16 cellular contexts compared by ENCODE assay signal in the genomic region with DNA sequence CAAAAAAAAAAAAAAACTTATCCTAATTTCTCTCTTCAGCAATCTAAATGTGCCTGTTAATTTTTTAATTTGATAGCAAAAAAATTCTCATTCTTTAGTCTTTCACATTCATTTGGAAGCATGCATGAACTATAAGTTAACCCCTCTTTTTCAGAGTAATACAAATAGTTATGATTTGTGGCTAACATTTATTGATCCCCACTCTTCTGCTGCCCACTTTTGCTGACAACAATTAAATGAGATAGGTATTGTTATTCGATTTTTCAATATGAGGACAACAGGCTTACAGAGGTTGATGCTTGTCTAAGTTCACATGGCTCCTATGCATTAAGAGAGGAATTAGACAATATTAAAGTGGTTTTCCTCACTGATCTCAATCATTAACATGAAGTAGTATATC. TPM values are rescaled to one million over a fixed set of nuclear protein-coding genes. Genes with fewer than 3 reads are reported as not detected.
A peak's percentile ranks its signal among the peaks of the same experiment; 100 is the strongest.
DNase-seq lines count a peak whose midpoint lies in the region; ATAC-seq and TF ChIP-seq lines count a peak whose summit lies in the region.
"Had no signal": no experiment of that assay in that cellular context is flagged by ENCODE, and none has a peak within 500 bp of the region (broad histone marks: within the 10 kb centered on the region; RNA-seq: fewer than 3 reads in every experiment).

No MANE protein-coding gene starts in this region.

- peak overlapping the region; percentile 89; the same call in 1 of the 2 replicates for H3K4me3 ChIP-seq in PC-9
- H3K4me3 ChIP-seq in coronary artery: no peak overlapping the region
- H3K4me3 ChIP-seq in esophagus squamous epithelium: no peak overlapping the region
- H3K4me3 ChIP-seq in testis: no peak overlapping the region

- H3K4me1 ChIP-seq in PC-9 (replicated peaks; ENCODE audit: insufficient read depth): peaks cover 17% of the 10 kb centered on the region
- peaks cover 0 to 13% (median under 1%) of the 10 kb centered on the region in 3 donors for H3K4me1 ChIP-seq in esophagus squamous epithelium
- peaks cover under 1% of the 10 kb centered on the region for H3K4me1 ChIP-seq in testis
- H3K4me1 ChIP-seq: colonic mucosa had no signal

- peaks cover 10% of the 10 kb centered on the region; the same call in 1 of the 2 replicates for H3F3A ChIP-seq in PC-9 (ENCODE audit: insufficient read depth, low read depth)

- no peaks in the 10 kb centered on the region for H3K27me3 Mint-ChIP-seq in activated naive CD4-positive, alpha-beta T cell treated with anti-CD3 and anti-CD28 coated beads, Interleukin-2, amount 10 ng/mL, durations not matched to agents 7 days and 5 days
- no peaks in the 10 kb centered on the region for H3K27me3 Mint-ChIP-seq in central memory CD8-positive, alpha-beta T cell
- no peaks in the 10 kb centered on the region for H3K27me3 Mint-ChIP-seq in stimulated activated naive CD8-positive, alpha-beta T cell treated with anti-CD3 and anti-CD28 coated beads, Interleukin-15, amount 100 ng/mL, for 72 hours

- peaks cover 4% of the 10 kb centered on the region; the same call in 1 of the 2 replicates for H3K9me3 ChIP-seq in PC-9 (ENCODE audit: insufficient read depth, low read depth)
- no peaks in the 10 kb centered on the region for H3K9me3 ChIP-seq in esophagus squamous epithelium
- H3K9me3 ChIP-seq in testis: no peaks in the 10 kb centered on the region
- H3K9me3 ChIP-seq: colonic mucosa, Peyer's patch, upper lobe of left lung had no signal

- peaks cover 14% of the 10 kb centered on the region for H3K79me2 ChIP-seq in PC-9 (ENCODE audit: low read depth)

- DNase-seq in activated naive CD4-positive, alpha-beta T cell treated with anti-CD3 and anti-CD28 coated beads, Interleukin-2, amount 10 ng/mL, durations not matched to agents 7 days and 5 days: no peak
- no peak for DNase-seq in activated naive CD4-positive, alpha-beta T cell treated with Interleukin-2 at 50 U/mL for 16 hours
- DNase-seq in PC-9: no peak
- DNase-seq in central memory CD8-positive, alpha-beta T cell (ENCODE audit: low spot score in 2 of 2): no peak
- no peak for DNase-seq in stimulated activated naive CD8-positive, alpha-beta T cell treated with anti-CD3 and anti-CD28 coated beads, Interleukin-15, amount 100 ng/mL, for 72 hours
- no peak for DNase-seq in coronary artery (ENCODE audit: low spot score)
- DNase-seq in esophagus squamous epithelium (lab: John Stamatoyannopoulos, UW): no peak
- DNase-seq in testis: no peak
- DNase-seq: activated CD4-positive, alpha-beta T cell treated with anti-CD3 and anti-CD28 coated beads, Interleukin-2, amount 50 U/mL, for 4 hours; amniotic stem cell; colonic mucosa; NCI-H1436; NCI-H510A; Peyer's patch; stimulated activated CD4-positive, alpha-beta T cell treated with anti-CD3 and anti-CD28 coated beads, Interleukin-15, amount 100 ng/mL, for 24 hours; upper lobe of left lung had no signal

- TF ChIP-seq POLR2A in esophagus squamous epithelium (IDR thresholded peaks at IDR 0.05) (no peak), testis (IDR thresholded peaks at IDR 0.05) (no peak)

- POLR2A ChIA-PET in PC-9 (lab: Charles Lee; ENCODE audit: unreplicated experiment): no interaction called here

- no TSS peak for BruUV-seq in PC-9 (replicated peaks; lab: Mats Ljungman, UMichigan)

- H3K4me1 Mint-ChIP-seq in activated naive CD4-positive, alpha-beta T cell treated with anti-CD3 and anti-CD28 coated beads, Interleukin-2, amount 10 ng/mL, durations not matched to agents 7 days and 5 days: peaks cover 35% of the 10 kb centered on the region
- H3K4me1 Mint-ChIP-seq in central memory CD8-positive, alpha-beta T cell: peaks cover 16% of the 10 kb centered on the region
- H3K4me1 Mint-ChIP-seq in stimulated activated naive CD8-positive, alpha-beta T cell treated with anti-CD3 and anti-CD28 coated beads, Interleukin-15, amount 100 ng/mL, for 72 hours: peaks cover 11% of the 10 kb centered on the region

- H3K36me3 Mint-ChIP-seq in activated naive CD4-positive, alpha-beta T cell treated with anti-CD3 and anti-CD28 coated beads, Interleukin-2, amount 10 ng/mL, durations not matched to agents 7 days and 5 days: peaks cover 17% of the 10 kb centered on the region
- H3K36me3 Mint-ChIP-seq in central memory CD8-positive, alpha-beta T cell (ENCODE audit: insufficient read depth): peaks cover 20% of the 10 kb centered on the region

- 0 out of 2 replicates have a peak overlapping the region, but pooled peaks have one; percentile 25 for H2AFZ ChIP-seq in PC-9

- no peak for ATAC-seq in central memory CD8-positive, alpha-beta T cell (replicated peaks; ENCODE audit: extremely low read depth, poor library complexity, severe bottlenecking)
- ATAC-seq in stimulated activated naive CD8-positive, alpha-beta T cell treated with anti-CD3 and anti-CD28 coated beads, Interleukin-15, amount 100 ng/mL, for 72 hours: no peak

- peaks cover 6% of the 10 kb centered on the region; the same call in 1 of the 2 replicates for H3K9me2 ChIP-seq in PC-9 (ENCODE audit: insufficient read depth)

- CTCF ChIA-PET in activated naive CD4-positive, alpha-beta T cell treated with anti-CD3 and anti-CD28 coated beads, Interleukin-2, amount 10 ng/mL, durations not matched to agents 7 days and 5 days (lab: Charles Lee): no interaction called here
- CTCF ChIA-PET in PC-9 (lab: Charles Lee): no interaction called here

- no peak overlapping the region for H3K27ac ChIP-seq in PC-9
- no peak overlapping the region for H3K27ac ChIP-seq in coronary artery
- no peak overlapping the region for H3K27ac ChIP-seq in esophagus squamous epithelium
- no peak overlapping the region for H3K27ac ChIP-seq in testis

- peak overlapping the region; percentile 54 for H3K4me3 Mint-ChIP-seq in activated naive CD4-positive, alpha-beta T cell treated with anti-CD3 and anti-CD28 coated beads, Interleukin-2, amount 10 ng/mL, durations not matched to agents 7 days and 5 days
- peak overlapping the region; percentile 95 for H3K4me3 Mint-ChIP-seq in central memory CD8-positive, alpha-beta T cell
- peak overlapping the region; percentile 73 to 90 for H3K4me3 Mint-ChIP-seq in stimulated activated naive CD8-positive, alpha-beta T cell treated with anti-CD3 and anti-CD28 coated beads, Interleukin-15, amount 100 ng/mL, for 72 hours

- H3K27me3 ChIP-seq in PC-9 (ENCODE audit: insufficient read depth, low read depth): no peaks in the 10 kb centered on the region
- no peaks in the 10 kb centered on the region for H3K27me3 ChIP-seq in esophagus squamous epithelium
- H3K27me3 ChIP-seq in testis: no peaks in the 10 kb centered on the region
- H3K27me3 ChIP-seq: colonic mucosa, Peyer's patch, upper lobe of left lung had no signal

- H4K20me1 ChIP-seq in PC-9 (ENCODE audit: insufficient read depth): peaks cover 3% of the 10 kb centered on the region; the same call in 1 of the 2 replicates

- no peaks in the 10 kb centered on the region for H3K9me3 Mint-ChIP-seq in activated naive CD4-positive, alpha-beta T cell treated with anti-CD3 and anti-CD28 coated beads, Interleukin-2, amount 10 ng/mL, durations not matched to agents 7 days and 5 days
- H3K9me3 Mint-ChIP-seq in central memory CD8-positive, alpha-beta T cell: no peaks in the 10 kb centered on the region
- peaks cover 0 to 10% of the 10 kb centered on the region in 2 donors for H3K9me3 Mint-ChIP-seq in stimulated activated naive CD8-positive, alpha-beta T cell treated with anti-CD3 and anti-CD28 coated beads, Interleukin-15, amount 100 ng/mL, for 72 hours

- 95 to 96% methylated on average over 1 of the region's 1 CpG for WGBS in esophagus squamous epithelium, 2 donors
- WGBS in testis, 2 donors: 70 to 74% methylated on average over 1 of the region's 1 CpG

- intact Hi-C loops in PC-9 (cut with micrococcal nuclease; ENCODE audit: unreplicated experiment): loop anchor here (5.0 to 10.0 kb wide), 3 partner anchors 86 to 768 kb away; a partner anchor contains a TSS
- intact Hi-C loops in esophagus squamous epithelium (cut with DNase I): loop anchor here (10.0 kb wide), 3 partner anchors 392 to 482 kb away; no protein-coding TSS in a partner anchor
- intact Hi-C loops in testis (cut with DNase I; ENCODE audit: low total_unique reads): loop anchor here (10.0 kb wide), 1 partner anchor 418 kb away; no protein-coding TSS in a partner anchor

- TF ChIP-seq CTCF in PC-9 (conservative IDR thresholded peaks at IDR 0.05) (no peak), coronary artery (IDR thresholded peaks at IDR 0.05) (no peak), esophagus squamous epithelium (IDR thresholded peaks at IDR 0.05) (no peak), testis (IDR thresholded peaks at IDR 0.05) (no peak)

- no peaks in the 10 kb centered on the region for H3K36me3 ChIP-seq in PC-9 (ENCODE audit: low read depth)
- no peaks in the 10 kb centered on the region for H3K36me3 ChIP-seq in esophagus squamous epithelium
- H3K36me3 ChIP-seq in testis (ENCODE audit: low read depth, missing control alignments): no peaks in the 10 kb centered on the region
- H3K36me3 ChIP-seq: colonic mucosa, Peyer's patch, upper lobe of left lung had no signal

- peak overlapping the region; percentile 88 for H3K27ac Mint-ChIP-seq in activated naive CD4-positive, alpha-beta T cell treated with anti-CD3 and anti-CD28 coated beads, Interleukin-2, amount 10 ng/mL, durations not matched to agents 7 days and 5 days
- H3K27ac Mint-ChIP-seq in central memory CD8-positive, alpha-beta T cell (ENCODE audit: low read depth): peak overlapping the region; percentile 97
- H3K27ac Mint-ChIP-seq in stimulated activated naive CD8-positive, alpha-beta T cell treated with anti-CD3 and anti-CD28 coated beads, Interleukin-15, amount 100 ng/mL, for 72 hours: peak overlapping the region; percentile 85 to 87

- H3K4me2 ChIP-seq in PC-9: peak overlapping the region; percentile 96

RNA-seq across cellular contexts. Expression of a gene that starts 2.9 kb away (rescaled TPM):
- 48.8 and 52.8 TPM in 2 replicates for total RNA-seq in PC-9 (2021)
- total RNA-seq in esophagus squamous epithelium: 10 to 100 TPM; 16.7 to 51.1 (median 26.1) TPM
- 10 to 100 TPM; 34.3 to 37.7 TPM for total RNA-seq in testis
- 33.2 TPM for polyA plus RNA-seq in testis (ENCODE audit: insufficient read depth, low read depth, low replicate concordance)
